ENCODE assay signal across 14 cellular contexts in genomic region chr7:22331704-22332103, GRCh38. TPM values are rescaled to one million over a fixed set of nuclear protein-coding genes. Genes with fewer than 3 reads are reported as not detected.
DNase-seq lines count a peak whose midpoint lies in the region; ATAC-seq, FAIRE-seq and TF ChIP-seq lines count a peak whose summit lies in the region.
"Had no signal": no experiment of that assay in that cellular context is flagged by ENCODE, and none has a peak within 500 bp of the region (broad histone marks: within the 10 kb centered on the region; RNA-seq: fewer than 3 reads in every experiment).

No MANE protein-coding gene starts in this region.

- POLR2A ChIA-PET in K562 (lab: Yijun Ruan, JAX) (no interaction called here), SK-N-SH (lab: Yijun Ruan, JAX) (no interaction called here)

- H3K4me1 ChIP-seq in HUES48 (ENCODE audit: control insufficient read depth, insufficient read depth, low read length): peaks cover 66% of the 10 kb centered on the region
- H3K4me1 ChIP-seq in K562 (replicated peaks in 1 of 2; ENCODE audit: control insufficient read depth in 2 of 2, insufficient read depth in 2 of 2, low read length in 2 of 2): peaks cover 6 to 10% of the 10 kb centered on the region in 2 experiments; a peak in 4 of 5 replicates
- H3K4me1 ChIP-seq in SK-N-SH (ENCODE audit: control insufficient read depth in 1 of 2, insufficient read depth in 2 of 2, low read depth in 1 of 2, low read length in 1 of 2): peaks cover 0 to 16% of the 10 kb centered on the region in 2 experiments; a peak in 2 of 4 replicates

- CTCF ChIA-PET in K562 (lab: Yijun Ruan, JAX; ENCODE audit: low intra/inter-chr PET ratio) (no interaction called here), SK-N-SH (lab: Yijun Ruan, JAX) (interaction anchor here (1.2 kb wide), 1 partner anchor 64 kb away, joined by 3 read pairs; no protein-coding TSS in a partner anchor)

- no peak for TF ChIP-seq EP300 in K562 (IDR thresholded peaks at IDR 0.05; ENCODE audit: low read length)
- no peak for TF ChIP-seq EP300 in SK-N-SH (IDR thresholded peaks at IDR 0.05; ENCODE audit: borderline replicate concordance in 1 of 2, low read depth in 1 of 2, low read length in 1 of 2)

- H3K36me3 ChIP-seq in HUES48 (ENCODE audit: control insufficient read depth, insufficient read depth, low read length) (no peaks in the 10 kb centered on the region), K562 (ENCODE audit: control insufficient read depth, insufficient read depth, low read length) (no peaks in the 10 kb centered on the region), SK-N-SH (replicated peaks in 1 of 2; ENCODE audit: control insufficient read depth in 1 of 2, insufficient read depth in 2 of 2, low read length in 1 of 2) (peaks cover 0 to 4% of the 10 kb centered on the region in 2 experiments)

- BruUV-seq in K562 (replicated peaks; lab: Mats Ljungman, UMichigan): no TSS peak

- H4K20me1 ChIP-seq in K562 (replicated peaks; ENCODE audit: control insufficient read depth, insufficient read depth, low read length): no peaks in the 10 kb centered on the region
- H4K20me1 ChIP-seq in SK-N-SH (ENCODE audit: insufficient read depth): no peaks in the 10 kb centered on the region

- TF ChIP-seq RAD21 in K562 (CRISPR knock-in tag; conservative IDR thresholded peaks at IDR 0.05 in 1 of 2, IDR thresholded peaks at IDR 0.05 in 1 of 2) (no peak), SK-N-SH (IDR thresholded peaks at IDR 0.05; ENCODE audit: low read length) (no peak)

- DNase-seq in K562 (ENCODE audit: extremely low read depth in 1 of 4, low spot score in 3 of 4) (no peak), fibroblast of pulmonary artery (ENCODE audit: low read depth) (peak; percentile 19), stromal cell of bone marrow (ENCODE audit: low read depth) (peak; percentile 6), SK-N-SH (no peak), mucosa of gallbladder (ENCODE audit: low spot score) (no peak), glomerular visceral epithelial cell (ENCODE audit: extremely low spot score) (no peak)
- DNase-seq in activated naive CD4-positive, alpha-beta T cell treated with anti-CD3 and anti-CD28 coated beads, Interleukin-2, amount 50 U/mL, for 16 hours: no peak
- DNase-seq: CD4-positive, alpha-beta memory T cell; DND-41; GF-D8; NCI-H1048; NK-92 treated with Interleukin-12 subunit alpha and Interleukin-12 subunit beta, amount 100 ng/mL, for 24 hours had no signal

- H3F3A ChIP-seq in SK-N-SH (replicated peaks; ENCODE audit: insufficient read depth): no peaks in the 10 kb centered on the region

- intact Hi-C loops in K562 (cut with micrococcal nuclease): no loop called here

- ATAC-seq in K562: no peak

- H2AFZ ChIP-seq in K562 (ENCODE audit: low read depth, low read length) (no peak overlapping the region), SK-N-SH (ENCODE audit: low read depth) (no peak overlapping the region)

- no peaks in the 10 kb centered on the region for H3K9me2 ChIP-seq in SK-N-SH

- no peaks in the 10 kb centered on the region for H3K27me3 ChIP-seq in HUES48 (ENCODE audit: control insufficient read depth, insufficient read depth, low read length)
- no peaks in the 10 kb centered on the region for H3K27me3 ChIP-seq in K562 (ENCODE audit: control insufficient read depth in 2 of 2, insufficient read depth in 2 of 2, low read length in 2 of 2)
- no peaks in the 10 kb centered on the region for H3K27me3 ChIP-seq in SK-N-SH (ENCODE audit: insufficient read depth)

- H3K4me3 ChIP-seq in HUES48 (ENCODE audit: low read depth, low read length) (peak overlapping the region; percentile 36; the same call in 1 of the 2 replicates), K562 (no peak overlapping the region), fibroblast of pulmonary artery (replicated peaks; ENCODE audit: low read depth, low read length) (no peak overlapping the region), SK-N-SH (ENCODE audit: low read depth in 2 of 2, low read length in 1 of 2) (no peak overlapping the region)

- WGBS in K562 (ENCODE audit: insufficient coverage, low coverage, missing lambda C conversion rate): no CpG with 5 or more reads among the region's 1 CpG
- 89% methylated on average over 1 of the region's 1 CpG for WGBS in SK-N-SH (ENCODE audit: low lambda C conversion rate)

- no peak for FAIRE-seq in K562 (lab: Jason Lieb, UNC)

- H3K9me1 ChIP-seq in K562 (ENCODE audit: control insufficient read depth, insufficient read depth, low read length): no peaks in the 10 kb centered on the region

- no peak for TF ChIP-seq POLR2A in K562 (conservative IDR thresholded peaks at IDR 0.05)

- H3K79me2 ChIP-seq in K562 (ENCODE audit: control insufficient read depth, insufficient read depth, low read length): no peaks in the 10 kb centered on the region
- no peaks in the 10 kb centered on the region for H3K79me2 ChIP-seq in SK-N-SH (ENCODE audit: insufficient read depth)

- H3K27ac ChIP-seq in HUES48 (ENCODE audit: low read depth, low read length): peak overlapping the region; percentile 76
- H3K27ac ChIP-seq in K562 (ENCODE audit: extremely low read depth, low read depth, low read length): no peak overlapping the region
- no peak overlapping the region for H3K27ac ChIP-seq in SK-N-SH (ENCODE audit: low read depth in 2 of 2, low read length in 1 of 2)
- H3K27ac ChIP-seq: HL-60 had no signal

- H3K9me3 ChIP-seq in HUES48 (ENCODE audit: control insufficient read depth, insufficient read depth, low read length): no peaks in the 10 kb centered on the region
- no peaks in the 10 kb centered on the region for H3K9me3 ChIP-seq in K562 (replicated peaks; ENCODE audit: control insufficient read depth, insufficient read depth, low read depth, low read length)
- no peaks in the 10 kb centered on the region for H3K9me3 ChIP-seq in SK-N-SH

- H3K4me2 ChIP-seq in K562 (ENCODE audit: insufficient read depth, low read length) (no peak overlapping the region), SK-N-SH (no peak overlapping the region)

- in situ Hi-C loops in K562 (cut with MboI): no loop called here

- H3K9ac ChIP-seq in HUES48 (ENCODE audit: low read depth, low read length): no peak overlapping the region
- no peak overlapping the region for H3K9ac ChIP-seq in K562 (ENCODE audit: insufficient read depth in 1 of 2, low read depth in 2 of 2, low read length in 2 of 2)
- H3K9ac ChIP-seq in SK-N-SH: no peak overlapping the region

- TF ChIP-seq CTCF in K562 (IDR thresholded peaks at IDR 0.05 in 2 of 3, conservative IDR thresholded peaks at IDR 0.05 in 1 of 3; ENCODE audit: insufficient read depth in 2 of 3, low read depth in 1 of 3, low read length in 3 of 3) (no peak), fibroblast of pulmonary artery (IDR thresholded peaks at IDR 0.05; ENCODE audit: low read length, missing control alignments) (no peak), SK-N-SH (IDR thresholded peaks at IDR 0.05) (no peak)

TF ChIP-seq in K562, 482 proteins besides CTCF, POLR2A, EP300 and RAD21:
- TF ChIP-seq SIRT6 (IDR thresholded peaks at IDR 0.05; ENCODE audit: low read depth, low read length) (no peak), CEBPG (CRISPR knock-in tag; IDR thresholded peaks at IDR 0.05) (no peak), CEBPG (tag; conservative IDR thresholded peaks at IDR 0.05 in 1 of 2, IDR thresholded peaks at IDR 0.05 in 1 of 2) (peak; percentile 22 to 35; a peak in 1 of 4 replicates), ZNF644 (tag; IDR thresholded peaks at IDR 0.05; ENCODE audit: low read depth) (no peak), CEBPB (tag; IDR thresholded peaks at IDR 0.05) (peak; percentile 39; the same call in 1 of the 2 replicates)

TF ChIP-seq in SK-N-SH, 30 proteins besides CTCF, POLR2A, EP300 and RAD21:
- TF ChIP-seq TEAD4 (IDR thresholded peaks at IDR 0.05; ENCODE audit: borderline replicate concordance, insufficient read depth) (no peak), RFX5 (IDR thresholded peaks at IDR 0.05; ENCODE audit: low read length) (no peak)

RNA-seq across cellular contexts. Expression of gene RAPGEF5, which starts 25.2 kb away (rescaled TPM):
- total RNA-seq in K562 (2011; cell fraction: chromatin; rRNA removed; ENCODE audit: low replicate concordance): 3.3 and 9.4 TPM in 2 replicates
- total RNA-seq in K562 (2011; cell fraction: nucleolus; rRNA removed): 1.3 and 2.5 TPM in 2 replicates
- total RNA-seq in K562 (2011; cell fraction: nucleoplasm; rRNA removed): 5.9 and 9.7 TPM in 2 replicates
- total RNA-seq in K562 (2014; rRNA removed): 0.45 and 1.3 TPM in 2 replicates
- total RNA-seq in K562 (2014; rRNA removed; fragmentation: Illumina TruSeq; extraction: Trizol): 2.0 and 2.3 TPM in 2 replicates
- total RNA-seq in K562 (2015; rRNA removed; fragmentation: Illumina TruSeq; extraction: Trizol): 1.3 and 1.6 TPM in 2 replicates
- 1.8 and 3.1 TPM in 2 replicates for total RNA-seq in K562 (2021)
- 0.85 and 1.3 TPM in 2 replicates for polyA plus RNA-seq in K562 (2011; rRNA removed)
- 0.25 and 0.58 TPM in 2 replicates for polyA plus RNA-seq in K562 (2011; cell fraction: cytosol; rRNA removed)
- polyA plus RNA-seq in K562 (2011; cell fraction: nucleus; rRNA removed): 2.8 and 3.2 TPM in 2 replicates
- 0.53 and 0.61 TPM in 2 replicates for polyA plus RNA-seq in K562 (2012)
- polyA plus RNA-seq in K562 (2014; fragmentation: Illumina TruSeq; extraction: Trizol): 0.75 and 1.1 TPM in 2 replicates
- 1 to 10 TPM in 1 of 2 experiments, under 1 TPM in 1; 0.39 to 1.0 TPM for polyA plus RNA-seq in K562 (2014; fragmentation: Nextera tagmentation; extraction: Ambion mirVana)
- 0.94 and 1.1 TPM in 2 replicates for polyA plus RNA-seq in K562 (2014; rRNA removed)
- polyA minus RNA-seq in K562 (2011; rRNA and poly(A)+ RNA removed): 3.0 and 5.4 TPM in 2 replicates
- polyA minus RNA-seq in K562 (2011; cell fraction: cytosol; rRNA and poly(A)+ RNA removed): 0.86 and 3.3 TPM in 2 replicates
- polyA minus RNA-seq in K562 (2011; cell fraction: nucleus; rRNA and poly(A)+ RNA removed): 4.3 and 11.1 TPM in 2 replicates
- 1.2 and 1.8 TPM in 2 replicates for polyA plus RNA-seq in SK-N-SH (2012; rRNA removed)
- 1.6 and 1.7 TPM in 2 replicates for polyA plus RNA-seq in SK-N-SH (2012; cell fraction: cytosol; rRNA removed)
- polyA plus RNA-seq in SK-N-SH (2012; cell fraction: nucleus; rRNA removed): 2.2 and 3.3 TPM in 2 replicates
- total RNA-seq in mucosa of gallbladder: 53.4 TPM
- total RNA-seq: CD4-positive, alpha-beta memory T cell had no signal
- polyA plus RNA-seq: CD4-positive, alpha-beta memory T cell had no signal

Comparison
In these comparisons a context has a peak if more than half of its experiments do, and no peak if none do; other contexts are left out.
1. DNase-seq: peak in fibroblast of pulmonary artery (single experiment) and stromal cell of bone marrow (single experiment); none in K562 (0 of 4), SK-N-SH (single experiment), mucosa of gallbladder (single experiment), activated naive CD4-positive, alpha-beta T cell treated with anti-CD3 and anti-CD28 coated beads, Interleukin-2, amount 50 U/mL, for 16 hours (single experiment) and glomerular visceral epithelial cell (single experiment).